8 cellular contexts compared by ENCODE assay signal in the genomic region with DNA sequence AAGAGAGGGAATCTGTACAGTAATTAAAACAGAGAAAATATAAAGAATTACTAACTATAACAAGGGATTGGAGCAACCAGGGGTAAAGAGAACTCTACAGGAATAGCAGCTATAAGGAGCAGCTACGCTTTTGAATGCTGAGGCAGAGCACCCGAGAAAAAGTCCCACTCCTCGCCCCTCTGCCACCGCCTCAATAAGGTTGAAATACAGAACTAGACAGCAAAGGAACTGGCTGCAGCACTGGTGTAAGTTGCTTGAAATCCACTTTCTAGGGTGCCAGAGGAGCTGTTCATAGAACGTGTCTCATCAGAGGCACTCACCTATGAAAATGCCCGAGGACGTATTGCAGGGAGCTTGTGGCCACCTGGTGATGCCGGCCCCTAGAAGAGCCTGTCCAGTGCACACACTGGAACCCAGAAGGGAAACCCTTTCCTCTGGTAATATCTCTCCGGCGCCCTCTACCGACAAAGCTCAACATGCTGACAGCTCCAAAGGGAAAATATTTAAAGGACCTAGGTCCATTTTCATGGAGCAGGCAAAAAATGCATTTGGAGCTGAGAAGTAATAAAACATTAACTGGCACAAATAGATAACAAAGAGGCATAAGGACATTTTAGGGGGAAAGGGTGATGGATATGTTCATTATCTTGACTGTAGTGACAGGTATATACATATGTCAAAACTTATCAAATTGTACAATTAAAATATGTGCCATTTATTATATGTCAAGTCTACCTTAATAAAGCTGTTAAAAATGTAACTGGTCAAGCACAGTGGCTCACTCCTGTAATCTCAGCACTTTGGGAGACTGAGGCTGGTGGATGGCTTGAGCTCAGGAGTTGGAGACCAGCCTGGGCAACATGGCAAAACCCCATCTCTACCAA.
DNase-seq lines count a peak whose midpoint lies in the region; ATAC-seq and TF ChIP-seq lines count a peak whose summit lies in the region.

No MANE protein-coding gene starts in this region.

- H3K9me2 ChIP-seq in PC-3 (replicated peaks; ENCODE audit: low read length), result no peaks in the 10 kb centered on the region

- no TSS peak for BruUV-seq in PC-3 (replicated peaks; lab: Mats Ljungman, UMichigan)

- H3K4me3 ChIP-seq in PC-3 (ENCODE audit: low read length) (no peak overlapping the region), ascending aorta (no peak overlapping the region)

- H3F3A ChIP-seq in PC-3 (ENCODE audit: low read length, unreplicated experiment), result no peaks in the 10 kb centered on the region

- POLR2A ChIA-PET in PC-3 (lab: Charles Lee; ENCODE audit: unreplicated experiment), result no interaction called here

- intact Hi-C loops in PC-3 (cut with micrococcal nuclease), result loop anchor here (1.0 kb wide), 1 partner anchor 113 kb away; no protein-coding TSS in a partner anchor
- intact Hi-C loops in ascending aorta (cut with DNase I), result loop anchor here (2.0 to 5.0 kb wide), 2 partner anchors 114 to 136 kb away; a partner anchor contains a TSS

- no peak overlapping the region for H3K4me2 ChIP-seq in PC-3 (ENCODE audit: low read length)

- H3K79me2 ChIP-seq in PC-3 (ENCODE audit: low read length), result no peaks in the 10 kb centered on the region

- H3K27me3 ChIP-seq in PC-3 (ENCODE audit: low read length) (no peaks in the 10 kb centered on the region), ascending aorta (no peaks in the 10 kb centered on the region)

- H3K9me3 ChIP-seq in PC-3 (ENCODE audit: low read length) (no peaks in the 10 kb centered on the region), ascending aorta (no peaks in the 10 kb centered on the region)

- no peaks in the 10 kb centered on the region for H4K20me1 ChIP-seq in PC-3 (ENCODE audit: low read length)

- peak; percentile 56 for DNase-seq in COLO829 (ENCODE audit: low spot score)
- DNase-seq in PC-3, result peak; percentile 85
- DNase-seq in ascending aorta (ENCODE audit: low spot score in 2 of 2), result peak in 1 of 2 donors; percentile 77
- peak; percentile 71 for DNase-seq in iPS-NIHi11 (ENCODE audit: low spot score)
- DNase-seq in stimulated activated CD4-positive, alpha-beta T cell treated with anti-CD3 and anti-CD28 coated beads, Interleukin-1b, Interleukin-23, amount 100 ng/mL, for 4 hours (ENCODE audit: low read depth in 2 of 2), result peak; percentile 1 to 3

- no peak overlapping the region for H3K9ac ChIP-seq in PC-3 (ENCODE audit: low read length)

- H3K27ac ChIP-seq in PC-3 (ENCODE audit: low read length) (no peak overlapping the region), ascending aorta (no peak overlapping the region)

- CTCF ChIA-PET in PC-3 (lab: Charles Lee), result interaction anchor here (0.6 to 1.6 kb wide), 5 partner anchors 89 to 1939 kb away, joined by 3 to 22 read pairs (median 3); no protein-coding TSS in a partner anchor

- ATAC-seq in GM18861 (IDR thresholded peaks at IDR 0.05; ENCODE audit: unreplicated experiment) (peak; percentile 72), HG03571 (IDR thresholded peaks at IDR 0.05; ENCODE audit: unreplicated experiment) (peak; percentile 50), PC-3 (peak; percentile 81), HG03139 (IDR thresholded peaks at IDR 0.05; ENCODE audit: unreplicated experiment) (no peak)

- H3K36me3 ChIP-seq in PC-3 (ENCODE audit: low read depth, low read length) (no peaks in the 10 kb centered on the region), ascending aorta (no peaks in the 10 kb centered on the region)

- H3K4me1 ChIP-seq in PC-3 (ENCODE audit: insufficient read depth, low read length) (no peaks in the 10 kb centered on the region), ascending aorta (no peaks in the 10 kb centered on the region)

- TF ChIP-seq CTCF in PC-3 (conservative IDR thresholded peaks at IDR 0.05; ENCODE audit: low read depth, low read length), result peak; percentile 80
- peak; percentile 20 to 65 (median 38) for TF ChIP-seq CTCF in ascending aorta (IDR thresholded peaks at IDR 0.05)

- 0 out of 2 replicates have a peak overlapping the region, but pooled peaks have one; percentile 26 for H2AFZ ChIP-seq in PC-3 (ENCODE audit: low read length)
